In genomic region chr19:38213911-38214625, GRCh38 we compare ENCODE assay signal across 1 cellular context.
TF ChIP-seq lines count a peak whose summit lies in the region.

No MANE protein-coding gene starts in this region.

TF ChIP-seq in HEK293, 187 proteins besides CTCF, POLR2A, EP300 and RAD21 (continued from another document and continues in another):
- TF ChIP-seq ZNF561 (tag by site-specific recombination; IDR thresholded peaks at IDR 0.05; ENCODE audit: borderline replicate concordance) = no peak
- TF ChIP-seq ZNF791 (tag by site-specific recombination; IDR thresholded peaks at IDR 0.05) = no peak
- TF ChIP-seq PRDM1 (tag by site-specific recombination; IDR thresholded peaks at IDR 0.05) = 0 out of 2 replicates have a peak, but pooled peaks have one; percentile 13
- TF ChIP-seq ZNF274 (IDR thresholded peaks at IDR 0.05; ENCODE audit: low read length) = no peak
- TF ChIP-seq ZNF274 (tag by site-specific recombination; IDR thresholded peaks at IDR 0.05; ENCODE audit: borderline replicate concordance) = no peak
- peak; percentile 97 for TF ChIP-seq ZNF341 (tag by site-specific recombination; IDR thresholded peaks at IDR 0.05; ENCODE audit: low read depth)
- no peak for TF ChIP-seq ZNF24 (tag by site-specific recombination; IDR thresholded peaks at IDR 0.05)
- no peak for TF ChIP-seq ZNF473 (tag by site-specific recombination; IDR thresholded peaks at IDR 0.05)
- TF ChIP-seq ZNF747 (tag by site-specific recombination; IDR thresholded peaks at IDR 0.05) = no peak
- no peak for TF ChIP-seq ZNF416 (tag by site-specific recombination; IDR thresholded peaks at IDR 0.05)
- no peak for TF ChIP-seq ZNF76 (tag by site-specific recombination; IDR thresholded peaks at IDR 0.05; ENCODE audit: borderline replicate concordance, low read depth)
- no peak for TF ChIP-seq ZNF518A (tag by site-specific recombination; conservative IDR thresholded peaks at IDR 0.05; ENCODE audit: low read depth)
- no peak for TF ChIP-seq WT1 (tag by site-specific recombination; IDR thresholded peaks at IDR 0.05)
- TF ChIP-seq MYNN (tag by site-specific recombination; IDR thresholded peaks at IDR 0.05; ENCODE audit: borderline replicate concordance) = peak; percentile 93
- no peak for TF ChIP-seq GLI2 (tag by site-specific recombination; IDR thresholded peaks at IDR 0.05; ENCODE audit: borderline replicate concordance, low read depth)
- no peak for TF ChIP-seq ZNF529 (tag by site-specific recombination; IDR thresholded peaks at IDR 0.05; ENCODE audit: insufficient replicate concordance)
- no peak for TF ChIP-seq ZNF555 (tag by site-specific recombination; conservative IDR thresholded peaks at IDR 0.05)
- TF ChIP-seq ZNF157 (tag by site-specific recombination; IDR thresholded peaks at IDR 0.05) = no peak
- TF ChIP-seq ZFP69B (tag by site-specific recombination; IDR thresholded peaks at IDR 0.05) = no peak
- TF ChIP-seq GLI4 (tag by site-specific recombination; IDR thresholded peaks at IDR 0.05) = no peak
- TF ChIP-seq ZNF37A (tag by site-specific recombination; IDR thresholded peaks at IDR 0.05) = no peak
- TF ChIP-seq ZNF26 (tag by site-specific recombination; IDR thresholded peaks at IDR 0.05) = no peak
- no peak for TF ChIP-seq KLF7 (tag by site-specific recombination; IDR thresholded peaks at IDR 0.05; ENCODE audit: borderline replicate concordance)
- TF ChIP-seq ZBTB11 (tag by site-specific recombination; conservative IDR thresholded peaks at IDR 0.05; ENCODE audit: low read depth) = no peak
- no peak for TF ChIP-seq ZNF660 (tag by site-specific recombination; IDR thresholded peaks at IDR 0.05)
- no peak for TF ChIP-seq ZBTB21 (tag by site-specific recombination; IDR thresholded peaks at IDR 0.05)
- TF ChIP-seq GLIS2 (tag by site-specific recombination; IDR thresholded peaks at IDR 0.05) = peak; percentile 8; the same call in 1 of the 2 replicates
- no peak for TF ChIP-seq ZSCAN30 (tag by site-specific recombination; IDR thresholded peaks at IDR 0.05)
- TF ChIP-seq ZNF596 (tag by site-specific recombination; IDR thresholded peaks at IDR 0.05) = no peak
- no peak for TF ChIP-seq PRDM4 (tag by site-specific recombination; IDR thresholded peaks at IDR 0.05)
- TF ChIP-seq BCL11A (tag by site-specific recombination; IDR thresholded peaks at IDR 0.05; ENCODE audit: low read depth) = no peak
- TF ChIP-seq ZBTB20 (tag by site-specific recombination; IDR thresholded peaks at IDR 0.05) = no peak
- TF ChIP-seq GLIS1 (tag by site-specific recombination; IDR thresholded peaks at IDR 0.05) = no peak
- no peak for TF ChIP-seq ZNF629 (tag by site-specific recombination; IDR thresholded peaks at IDR 0.05)
- no peak for TF ChIP-seq ZNF114 (tag by site-specific recombination; IDR thresholded peaks at IDR 0.05)
- TF ChIP-seq ZNF292 (tag by site-specific recombination; IDR thresholded peaks at IDR 0.05; ENCODE audit: borderline replicate concordance, low read depth) = no peak
- no peak for TF ChIP-seq ZBTB49 (tag by site-specific recombination; IDR thresholded peaks at IDR 0.05; ENCODE audit: low read depth)
- no peak for TF ChIP-seq ZNF354C (tag by site-specific recombination; IDR thresholded peaks at IDR 0.05; ENCODE audit: borderline replicate concordance, low read depth)
- TF ChIP-seq ZNF223 (tag by site-specific recombination; IDR thresholded peaks at IDR 0.05) = no peak
- no peak for TF ChIP-seq ZBTB8A (tag by site-specific recombination; IDR thresholded peaks at IDR 0.05)
- TF ChIP-seq FEZF1 (tag by site-specific recombination; IDR thresholded peaks at IDR 0.05) = no peak
- no peak for TF ChIP-seq ZBTB17 (tag by site-specific recombination; IDR thresholded peaks at IDR 0.05)
- TF ChIP-seq ZNF621 (tag by site-specific recombination; IDR thresholded peaks at IDR 0.05) = no peak
- TF ChIP-seq, protein P1, sequence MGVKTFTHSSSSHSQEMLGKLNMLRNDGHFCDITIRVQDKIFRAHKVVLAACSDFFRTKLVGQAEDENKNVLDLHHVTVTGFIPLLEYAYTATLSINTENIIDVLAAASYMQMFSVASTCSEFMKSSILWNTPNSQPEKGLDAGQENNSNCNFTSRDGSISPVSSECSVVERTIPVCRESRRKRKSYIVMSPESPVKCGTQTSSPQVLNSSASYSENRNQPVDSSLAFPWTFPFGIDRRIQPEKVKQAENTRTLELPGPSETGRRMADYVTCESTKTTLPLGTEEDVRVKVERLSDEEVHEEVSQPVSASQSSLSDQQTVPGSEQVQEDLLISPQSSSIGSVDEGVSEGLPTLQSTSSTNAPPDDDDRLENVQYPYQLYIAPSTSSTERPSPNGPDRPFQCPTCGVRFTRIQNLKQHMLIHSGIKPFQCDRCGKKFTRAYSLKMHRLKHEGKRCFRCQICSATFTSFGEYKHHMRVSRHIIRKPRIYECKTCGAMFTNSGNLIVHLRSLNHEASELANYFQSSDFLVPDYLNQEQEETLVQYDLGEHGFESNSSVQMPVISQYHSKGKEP (tag by site-specific recombination; IDR thresholded peaks at IDR 0.05) = no peak
- TF ChIP-seq KLF10 (tag by site-specific recombination; IDR thresholded peaks at IDR 0.05) = no peak
- TF ChIP-seq, protein P2, sequence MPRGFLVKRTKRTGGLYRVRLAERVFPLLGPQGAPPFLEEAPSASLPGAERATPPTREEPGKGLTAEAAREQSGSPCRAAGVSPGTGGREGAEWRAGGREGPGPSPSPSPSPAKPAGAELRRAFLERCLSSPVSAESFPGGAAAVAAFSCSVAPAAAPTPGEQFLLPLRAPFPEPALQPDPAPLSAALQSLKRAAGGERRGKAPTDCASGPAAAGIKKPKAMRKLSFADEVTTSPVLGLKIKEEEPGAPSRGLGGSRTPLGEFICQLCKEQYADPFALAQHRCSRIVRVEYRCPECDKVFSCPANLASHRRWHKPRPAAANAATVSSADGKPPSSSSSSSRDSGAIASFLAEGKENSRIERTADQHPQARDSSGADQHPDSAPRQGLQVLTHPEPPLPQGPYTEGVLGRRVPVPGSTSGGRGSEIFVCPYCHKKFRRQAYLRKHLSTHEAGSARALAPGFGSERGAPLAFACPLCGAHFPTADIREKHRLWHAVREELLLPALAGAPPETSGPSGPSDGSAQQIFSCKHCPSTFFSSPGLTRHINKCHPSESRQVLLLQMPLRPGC (tag by site-specific recombination; IDR thresholded peaks at IDR 0.05) = peak; percentile 27; the same call in 1 of the 2 replicates
- TF ChIP-seq ZNF155 (tag by site-specific recombination; IDR thresholded peaks at IDR 0.05) = no peak
